8 cellular contexts compared by ENCODE assay signal in genomic region chr2:134261398-134262131, GRCh38. TPM values are rescaled to one million over a fixed set of nuclear protein-coding genes. Genes with fewer than 3 reads are reported as not detected.
DNase-seq lines count a peak whose midpoint lies in the region; ATAC-seq and TF ChIP-seq lines count a peak whose summit lies in the region.

No MANE protein-coding gene starts in this region.

- no peaks in the 10 kb centered on the region for H3K27me3 ChIP-seq in HUES64 (ENCODE audit: insufficient read depth, low read length)
- no peaks in the 10 kb centered on the region for H3K27me3 ChIP-seq in fibroblast of lung (ENCODE audit: control insufficient read depth, insufficient read depth, low read length)
- no peaks in the 10 kb centered on the region for H3K27me3 ChIP-seq in tibial nerve

- H3K27ac ChIP-seq in C4-2B: peak overlapping the region; percentile 4; the same call in 1 of the 2 replicates
- H3K27ac ChIP-seq in HUES64 (ENCODE audit: low read depth, low read length): peak overlapping the region; percentile 46; the same call in 1 of the 2 replicates
- peak overlapping the region; percentile 4 for H3K27ac ChIP-seq in fibroblast of lung (ENCODE audit: insufficient read depth, low read length)
- H3K27ac ChIP-seq in tibial nerve: peak overlapping the region; percentile 18 to 77 (median 56)

- TF ChIP-seq EP300 in tibial nerve (IDR thresholded peaks at IDR 0.05): peak in 1 of 2 donors; percentile 16

- WGBS in HUES64: 86% methylated on average over 3 of the region's 6 CpGs
- WGBS in tibial nerve, 2 donors: 67 to 68% methylated on average over 6 of the region's 6 CpGs

- no peaks in the 10 kb centered on the region for H3K36me3 ChIP-seq in HUES64 (ENCODE audit: insufficient read depth, low read length)
- peaks cover 2% of the 10 kb centered on the region for H3K36me3 ChIP-seq in fibroblast of lung (ENCODE audit: control insufficient read depth, insufficient read depth, low read length)
- no peaks in the 10 kb centered on the region for H3K36me3 ChIP-seq in tibial nerve

- TF ChIP-seq CTCF in C4-2B (conservative IDR thresholded peaks at IDR 0.05) (no peak), fibroblast of lung (conservative IDR thresholded peaks at IDR 0.05 in 1 of 2, IDR thresholded peaks at IDR 0.05 in 1 of 2; ENCODE audit: low read depth in 1 of 2, low read length in 2 of 2) (no peak), tibial nerve (IDR thresholded peaks at IDR 0.05) (no peak)

- H3K79me2 ChIP-seq in fibroblast of lung (ENCODE audit: control insufficient read depth, insufficient read depth, low read length): peaks cover 38% of the 10 kb centered on the region

- no peak for TF ChIP-seq POLR2A in tibial nerve (IDR thresholded peaks at IDR 0.05)

- no peaks in the 10 kb centered on the region for H4K20me1 ChIP-seq in fibroblast of lung (ENCODE audit: control insufficient read depth, extremely low read depth, insufficient read depth, low read length)

- H3K4me1 ChIP-seq in HUES64 (ENCODE audit: insufficient read depth, low read length) (peaks cover 21% of the 10 kb centered on the region), fibroblast of lung (ENCODE audit: control insufficient read depth, extremely low read depth, insufficient read depth, low read length) (peaks cover 31% of the 10 kb centered on the region), tibial nerve (peaks cover 0 to 57% (median 46%) of the 10 kb centered on the region in 4 donors)

- H3K9ac ChIP-seq in HUES64 (ENCODE audit: low read depth, low read length): no peak overlapping the region
- no peak overlapping the region for H3K9ac ChIP-seq in fibroblast of lung (ENCODE audit: insufficient read depth, low read length)

- H3K4me3 ChIP-seq in HUES64 (ENCODE audit: low read length) (no peak overlapping the region), fibroblast of lung (replicated peaks in 1 of 4; ENCODE audit: control extremely low read depth in 1 of 4, insufficient read depth in 1 of 4, low read depth in 3 of 4, low read length in 4 of 4) (no peak overlapping the region), tibial nerve (no peak overlapping the region)

- ATAC-seq in GM21381 (IDR thresholded peaks at IDR 0.05; ENCODE audit: unreplicated experiment): peak; percentile 51

- no peak overlapping the region for H2AFZ ChIP-seq in fibroblast of lung (ENCODE audit: low read length)

- peak overlapping the region; percentile 4 for H3K4me2 ChIP-seq in fibroblast of lung (ENCODE audit: extremely low read depth, insufficient read depth, low read length)

- DNase-seq in fibroblast of lung (ENCODE audit: low read depth in 2 of 2) (no peak), tibial nerve (ENCODE audit: low spot score in 2 of 2) (no peak), DMS53 treated with DMSO at 0.1 percent for 48 hours (lab: John Stamatoyannopoulos, UW; ENCODE audit: unreplicated experiment) (no peak), NCI-H526 (lab: John Stamatoyannopoulos, UW) (no peak)
- DNase-seq in stimulated activated CD4-positive, alpha-beta T cell treated with anti-CD3 and anti-CD28 coated beads, Interleukin-1b, Interleukin-23, amount 100 ng/mL, for 48 hours: no peak

- H3K9me3 ChIP-seq in HUES64 (ENCODE audit: insufficient read depth, low read depth, low read length): no peaks in the 10 kb centered on the region
- H3K9me3 ChIP-seq in fibroblast of lung (ENCODE audit: control insufficient read depth, insufficient read depth, low read depth, low read length): no peaks in the 10 kb centered on the region
- H3K9me3 ChIP-seq in tibial nerve: no peaks in the 10 kb centered on the region

RNA-seq across cellular contexts. Expression of gene MGAT5, which starts 7.7 kb away (rescaled TPM):
- 21.1 TPM for polyA plus RNA-seq in HUES64 (2013, experiment 1 of 2)
- 23.6 TPM for polyA plus RNA-seq in HUES64 (2013, experiment 2 of 2)
- 75.0 and 301 TPM in 2 replicates for total RNA-seq in fibroblast of lung
- 102 and 270 TPM in 2 replicates for polyA plus RNA-seq in fibroblast of lung
- polyA plus RNA-seq in fibroblast of lung (2012): 70.3 and 192 TPM in 2 replicates
- 167 and 577 TPM in 2 replicates for polyA minus RNA-seq in fibroblast of lung (ENCODE audit: low replicate concordance)
- 10 to 100 TPM; 34.1 to 47.5 (median 42.6) TPM for total RNA-seq in tibial nerve

Comparison
In these comparisons a context has a peak if more than half of its experiments do, and no peak if none do; other contexts are left out.
1. H3K27ac ChIP-seq: peak in every context shown above with its lines; median percentile 56 in tibial nerve; 46 in HUES64; 4 in C4-2B; 4 in fibroblast of lung.